In genomic region chr13:27203854-27204253, GRCh38 we compare ENCODE assay signal across 15 cellular contexts. TPM values are rescaled to one million over a fixed set of nuclear protein-coding genes. Genes with fewer than 3 reads are reported as not detected.
A peak's percentile ranks its signal among the peaks of the same experiment; 100 is the strongest.
DNase-seq lines count a peak whose midpoint lies in the region; ATAC-seq, FAIRE-seq and TF ChIP-seq lines count a peak whose summit lies in the region.
"Had no signal": no experiment of that assay in that cellular context is flagged by ENCODE, and none has a peak within 500 bp of the region (broad histone marks: within the 10 kb centered on the region; RNA-seq: fewer than 3 reads in every experiment).

No MANE protein-coding gene starts in this region.

- H2BK120ac ChIP-seq in H1 (replicated peaks; ENCODE audit: low read depth, low read length) = no peak overlapping the region

- POLR2A ChIA-PET in GM10248 (lab: Yijun Ruan, JAX) (interaction anchor here (0.5 kb wide), 1 partner anchor 53 kb away, joined by 3 read pairs; no protein-coding TSS in a partner anchor), H1 (lab: Charles Lee; ENCODE audit: partially characterized antibody) (interaction anchor here (1.7 kb wide), 1 partner anchor 9 kb away, joined by 4 read pairs; no protein-coding TSS in a partner anchor)
- POLR2A ChIA-PET in activated CD4-positive, alpha-beta T cell treated with anti-CD3 and anti-CD28 coated beads for 36 hours (lab: Charles Lee) = no interaction called here

- no peak overlapping the region for H3K9ac ChIP-seq in H1 (replicated peaks in 1 of 4; ENCODE audit: extremely low read depth in 1 of 4, low read depth in 3 of 4, low read length in 3 of 4)

- H3K4me3 ChIP-seq in H1 (ENCODE audit: extremely low read depth in 1 of 4, insufficient read depth in 2 of 4, low read depth in 3 of 4, low read length in 4 of 4) = no peak overlapping the region
- no peak overlapping the region for H3K4me3 ChIP-seq in right lobe of liver

- H3K4me2 ChIP-seq in H1 (ENCODE audit: insufficient read depth in 1 of 2, low read depth in 2 of 2, low read length in 2 of 2) = no peak overlapping the region

- no peak overlapping the region for H3K23ac ChIP-seq in H1 (ENCODE audit: insufficient read length)

- H2BK20ac ChIP-seq in H1 (ENCODE audit: low read length) = no peak overlapping the region

- no peaks in the 10 kb centered on the region for H3K9me3 ChIP-seq in H1 (ENCODE audit: insufficient read depth in 2 of 2, low read depth in 1 of 2, low read length in 1 of 2)
- H3K9me3 ChIP-seq in right lobe of liver = no peaks in the 10 kb centered on the region

- no peak overlapping the region for H2BK12ac ChIP-seq in H1 (ENCODE audit: low read depth, low read length)

- no peaks in the 10 kb centered on the region for H3K23me2 ChIP-seq in H1 (ENCODE audit: low read depth, low read length)

- no peaks in the 10 kb centered on the region for H3K79me2 ChIP-seq in H1 (ENCODE audit: control insufficient read depth in 1 of 2, insufficient read depth in 2 of 2, low read length in 2 of 2)

- no peak for FAIRE-seq in H1 (lab: Jason Lieb, UNC)

- TF ChIP-seq EP300 in H1 (IDR thresholded peaks at IDR 0.05; ENCODE audit: borderline replicate concordance in 1 of 2, low read depth in 2 of 2, low read length in 2 of 2) = no peak

- no peak overlapping the region for H3K14ac ChIP-seq in H1 (ENCODE audit: insufficient read length)

- H3K4me1 ChIP-seq in H1 (replicated peaks in 1 of 4; ENCODE audit: control insufficient read depth in 3 of 4, insufficient read depth in 4 of 4, low read length in 3 of 4) = no peaks in the 10 kb centered on the region
- H3K4me1 ChIP-seq in right lobe of liver = no peaks in the 10 kb centered on the region

- TF ChIP-seq CTCF in GM10248 (IDR thresholded peaks at IDR 0.05; ENCODE audit: control extremely low read depth, extremely low read depth, low read depth, missing control alignments) = peak; percentile 5
- TF ChIP-seq CTCF in H1 (IDR thresholded peaks at IDR 0.05; ENCODE audit: control extremely low read depth in 1 of 3, insufficient read depth in 1 of 3, low read depth in 1 of 3, low read length in 3 of 3) = peak in 2 of 3 experiments; percentile 4 to 25; a peak in 1 of 4 replicates
- TF ChIP-seq CTCF in right lobe of liver (IDR thresholded peaks at IDR 0.05) = peak; percentile 36 to 48 (median 44)

- H3K27me3 Mint-ChIP-seq in activated CD4-positive, alpha-beta T cell treated with anti-CD3 and anti-CD28 coated beads for 36 hours = no peaks in the 10 kb centered on the region
- H3K27me3 Mint-ChIP-seq: dendritic cell treated with granulocyte-macrophage colony-stimulating factor and Interleukin-4, amounts not matched to agents 40 ng/mL and 50 ng/mL, for 4 days had no signal

- no peaks in the 10 kb centered on the region for H3K36me3 ChIP-seq in H1 (ENCODE audit: control insufficient read depth in 2 of 4, insufficient read depth in 4 of 4, low read length in 3 of 4)
- no peaks in the 10 kb centered on the region for H3K36me3 ChIP-seq in right lobe of liver

- peak; percentile 10 to 37; a peak in 3 of 4 replicates for TF ChIP-seq RAD21 in H1 (IDR thresholded peaks at IDR 0.05 in 1 of 2, conservative IDR thresholded peaks at IDR 0.05 in 1 of 2; ENCODE audit: low read depth in 2 of 2, low read length in 2 of 2)

- ATAC-seq in right lobe of liver = peak; percentile 79 to 82 (median 80)
- no peak for ATAC-seq in HG03469 (IDR thresholded peaks at IDR 0.05; ENCODE audit: unreplicated experiment)
- no peak for ATAC-seq in activated CD4-positive, alpha-beta T cell treated with anti-CD3 and anti-CD28 coated beads for 36 hours

- no peaks in the 10 kb centered on the region for H3K79me1 ChIP-seq in H1 (ENCODE audit: low read depth, low read length)

- no peaks in the 10 kb centered on the region for H3K36me3 Mint-ChIP-seq in activated CD4-positive, alpha-beta T cell treated with anti-CD3 and anti-CD28 coated beads for 36 hours (ENCODE audit: low read depth)

- no peak overlapping the region for H2AK5ac ChIP-seq in H1 (ENCODE audit: low read depth, low read length)

- peak overlapping the region; percentile 54; the same call in 1 of the 2 replicates for H2AFZ ChIP-seq in H1 (ENCODE audit: low read length)

- no peak overlapping the region for H4K5ac ChIP-seq in H1 (ENCODE audit: insufficient read length, low read depth, low read length)

- 92% methylated on average over 3 of the region's 3 CpGs; no CpG with 5 or more reads in 1 of the 2 experiments for WGBS in H1 (ENCODE audit: extremely low coverage in 1 of 2, insufficient coverage in 1 of 2, insufficient read length in 1 of 2, insufficient replicate concordance in 2 of 2, low coverage in 1 of 2, low lambda C conversion rate in 2 of 2, missing lambda C conversion rate in 1 of 2), 2 experiments
- WGBS in right lobe of liver (ENCODE audit: insufficient coverage, low coverage, low lambda C conversion rate, missing lambda C conversion rate) = 41% methylated on average over 2 of the region's 3 CpGs

- no peak overlapping the region for H2BK5ac ChIP-seq in H1 (ENCODE audit: low read depth, low read length)

- no peak overlapping the region for H3K56ac ChIP-seq in H1 (replicated peaks; ENCODE audit: insufficient read length, low read depth, low read length)

- no peak overlapping the region for H3K18ac ChIP-seq in H1 (ENCODE audit: extremely low read depth, low read length)

- H3K27me3 ChIP-seq in H1 (replicated peaks in 1 of 4; ENCODE audit: control insufficient read depth in 3 of 4, extremely low read depth in 1 of 4, insufficient read depth in 3 of 4, low read length in 3 of 4) (no peaks in the 10 kb centered on the region), right lobe of liver (no peaks in the 10 kb centered on the region)

- H4K20me1 ChIP-seq in H1 (replicated peaks in 1 of 2; ENCODE audit: control insufficient read depth in 1 of 2, insufficient read depth in 2 of 2, low read length in 2 of 2) = no peaks in the 10 kb centered on the region

- H3K4me3 Mint-ChIP-seq in activated CD4-positive, alpha-beta T cell treated with anti-CD3 and anti-CD28 coated beads for 36 hours = no peak overlapping the region
- H3K4me3 Mint-ChIP-seq: dendritic cell treated with granulocyte-macrophage colony-stimulating factor and Interleukin-4, amounts not matched to agents 40 ng/mL and 50 ng/mL, for 4 days had no signal

- H2BK15ac ChIP-seq in H1 (ENCODE audit: low read length) = no peak overlapping the region

- TF ChIP-seq POLR2A in H1 (IDR thresholded peaks at IDR 0.05; ENCODE audit: control extremely low read depth in 1 of 2, low read depth in 2 of 2, low read length in 2 of 2) (no peak), right lobe of liver (IDR thresholded peaks at IDR 0.05) (no peak)

- DNase-seq in GM10248 (ENCODE audit: extremely low spot score) (no peak), NCI-H2227 (lab: John Stamatoyannopoulos, UW; ENCODE audit: unreplicated experiment) (peak; percentile 44), H1 (ENCODE audit: low read depth in 1 of 2, low spot score in 2 of 2) (no peak), right lobe of liver (no peak), AG20443 (ENCODE audit: low spot score) (no peak)
- no peak for DNase-seq in activated effector memory CD4-positive, alpha-beta T cell treated with Interleukin-2 at 50 U/mL for 16 hours
- DNase-seq in activated CD4-positive, alpha-beta T cell treated with anti-CD3 and anti-CD28 coated beads for 36 hours = no peak
- DNase-seq: activated CD8-positive, alpha-beta memory T cell treated with anti-CD3 and anti-CD28 coated beads, Interleukin-2, amount 50 U/mL, for 4 hours; islet precursor cell; NCI-H1105; retina; SIG-M5; stimulated activated CD8-positive, alpha-beta memory T cell treated with anti-CD3 and anti-CD28 coated beads, Interleukin-4, amount 100 ng/mL, for 48 hours had no signal

- intact Hi-C loops in right lobe of liver (cut with DNase I) = loop anchor here in 1 of 2 donors (10.0 kb wide), 1 partner anchor 219 kb away; no protein-coding TSS in a partner anchor
- intact Hi-C loops in activated CD4-positive, alpha-beta T cell treated with anti-CD3 and anti-CD28 coated beads for 36 hours (cut with DNase I, micrococcal nuclease) = loop anchor here in 1 of 2 experiments (2.0 kb wide), 1 partner anchor 219 kb away; no protein-coding TSS in a partner anchor

- no peak overlapping the region for H3K27ac ChIP-seq in H1 (ENCODE audit: low read depth, low read length)
- no peak overlapping the region for H3K27ac ChIP-seq in right lobe of liver

- H3K27ac Mint-ChIP-seq in activated CD4-positive, alpha-beta T cell treated with anti-CD3 and anti-CD28 coated beads for 36 hours = no peak overlapping the region

- H3K4ac ChIP-seq in H1 (replicated peaks; ENCODE audit: insufficient read length, low read depth, low read length) = no peak overlapping the region

- CTCF ChIA-PET in GM10248 (lab: Yijun Ruan, JAX) (interaction anchor here (1.5 kb wide), 1 partner anchor 219 kb away, joined by 5 read pairs; no protein-coding TSS in a partner anchor), H1 (lab: Charles Lee; ENCODE audit: partially characterized antibody) (interaction anchor here (0.9 to 1.4 kb wide), 2 partner anchors 158 to 219 kb away, joined by 3 to 4 read pairs; no protein-coding TSS in a partner anchor)
- CTCF ChIA-PET in activated CD4-positive, alpha-beta T cell treated with anti-CD3 and anti-CD28 coated beads for 36 hours (lab: Charles Lee) = interaction anchor here (1.1 kb wide), 1 partner anchor 18 kb away, joined by 4 read pairs; no protein-coding TSS in a partner anchor

- no peak overlapping the region for H4K8ac ChIP-seq in H1 (ENCODE audit: extremely low read depth, insufficient read depth, low read length)

- no peak overlapping the region for H4K91ac ChIP-seq in H1 (replicated peaks; ENCODE audit: insufficient read length, low read length)

- no peaks in the 10 kb centered on the region for H3K9me3 Mint-ChIP-seq in activated CD4-positive, alpha-beta T cell treated with anti-CD3 and anti-CD28 coated beads for 36 hours (ENCODE audit: low read depth)
- H3K9me3 Mint-ChIP-seq: dendritic cell treated with granulocyte-macrophage colony-stimulating factor and Interleukin-4, amounts not matched to agents 40 ng/mL and 50 ng/mL, for 4 days had no signal

- H3K4me1 Mint-ChIP-seq in activated CD4-positive, alpha-beta T cell treated with anti-CD3 and anti-CD28 coated beads for 36 hours = peaks cover 7% of the 10 kb centered on the region

RNA-seq across cellular contexts. Expression of gene USP12, which starts 32.2 kb away (rescaled TPM):
- total RNA-seq in H1 (2021; fragmentation: NEBNext Ultra II Directional; extraction: Animal tissue kit (Norgen Biotek cat#: 25700)) = 27.6 and 30.0 TPM in 2 replicates
- 2.8 and 4.0 TPM in 2 replicates for polyA plus RNA-seq in H1 (2011; rRNA removed)
- polyA plus RNA-seq in H1 (2011; cell fraction: cytosol; rRNA removed) = 6.8 TPM
- 2.8 TPM for polyA plus RNA-seq in H1 (2011; cell fraction: nucleus; rRNA removed)
- 8.6 to 19.1 TPM (median 10.3 TPM) in 4 replicates for polyA plus RNA-seq in H1 (2012, experiment 1 of 2)
- 0.83 TPM for polyA plus RNA-seq in H1 (2012, experiment 2 of 2)
- 19.5 TPM for polyA plus RNA-seq in H1 (2013, experiment 1 of 2)
- 19.4 TPM for polyA plus RNA-seq in H1 (2013, experiment 2 of 2)
- 9.0 and 14.8 TPM in 2 replicates for polyA minus RNA-seq in H1 (2011; rRNA and poly(A)+ RNA removed)
- polyA minus RNA-seq in H1 (2011; cell fraction: cytosol; rRNA and poly(A)+ RNA removed) = 8.9 TPM
- 33.1 TPM for polyA minus RNA-seq in H1 (2011; cell fraction: nucleus; rRNA and poly(A)+ RNA removed)
- total RNA-seq in right lobe of liver = 10 to 100 TPM; 11.5 to 25.4 (median 14.6) TPM
- total RNA-seq in activated CD4-positive, alpha-beta T cell treated with anti-CD3 and anti-CD28 coated beads for 36 hours = 10 to 100 TPM; 32.3 to 32.4 TPM

RNA-seq across cellular contexts. Expression of gene RPL21, which starts 47.5 kb away (rescaled TPM):
- 1,233 and 1,283 TPM in 2 replicates for total RNA-seq in H1 (2021; fragmentation: NEBNext Ultra II Directional; extraction: Animal tissue kit (Norgen Biotek cat#: 25700))
- 329 and 624 TPM in 2 replicates for polyA plus RNA-seq in H1 (2011; rRNA removed)
- polyA plus RNA-seq in H1 (2011; cell fraction: cytosol; rRNA removed) = 1,115 TPM
- polyA plus RNA-seq in H1 (2011; cell fraction: nucleus; rRNA removed) = 249 TPM
- 908 to 2,019 TPM (median 1,325 TPM) in 4 replicates for polyA plus RNA-seq in H1 (2012, experiment 1 of 2)
- polyA plus RNA-seq in H1 (2012, experiment 2 of 2) = 1,153 TPM
- 2,859 TPM for polyA plus RNA-seq in H1 (2013, experiment 1 of 2)
- polyA plus RNA-seq in H1 (2013, experiment 2 of 2) = 2,776 TPM
- 93.0 and 207 TPM in 2 replicates for polyA minus RNA-seq in H1 (2011; rRNA and poly(A)+ RNA removed)
- 183 TPM for polyA minus RNA-seq in H1 (2011; cell fraction: cytosol; rRNA and poly(A)+ RNA removed)
- 327 TPM for polyA minus RNA-seq in H1 (2011; cell fraction: nucleus; rRNA and poly(A)+ RNA removed)
- 100 to 1,000 TPM; 174 to 362 (median 317) TPM for total RNA-seq in right lobe of liver
- total RNA-seq in activated CD4-positive, alpha-beta T cell treated with anti-CD3 and anti-CD28 coated beads for 36 hours = 1,000 to 10,000 TPM in 1 of 2 experiments, 100 to 1,000 TPM in 1; 756 to 1,682 TPM

Comparison
In these comparisons a context has a peak if more than half of its experiments do, and no peak if none do; other contexts are left out.
1. ATAC-seq: peak in right lobe of liver (4 of 4); none in HG03469 (single experiment) and activated CD4-positive, alpha-beta T cell treated with anti-CD3 and anti-CD28 coated beads for 36 hours (single experiment).
2. Peak in every context shown above with its lines, with median percentiles within 50 percentile points of each other: CTCF ChIP-seq.